Comparison of ENCODE assay signal across 8 cellular contexts in the genomic region with DNA sequence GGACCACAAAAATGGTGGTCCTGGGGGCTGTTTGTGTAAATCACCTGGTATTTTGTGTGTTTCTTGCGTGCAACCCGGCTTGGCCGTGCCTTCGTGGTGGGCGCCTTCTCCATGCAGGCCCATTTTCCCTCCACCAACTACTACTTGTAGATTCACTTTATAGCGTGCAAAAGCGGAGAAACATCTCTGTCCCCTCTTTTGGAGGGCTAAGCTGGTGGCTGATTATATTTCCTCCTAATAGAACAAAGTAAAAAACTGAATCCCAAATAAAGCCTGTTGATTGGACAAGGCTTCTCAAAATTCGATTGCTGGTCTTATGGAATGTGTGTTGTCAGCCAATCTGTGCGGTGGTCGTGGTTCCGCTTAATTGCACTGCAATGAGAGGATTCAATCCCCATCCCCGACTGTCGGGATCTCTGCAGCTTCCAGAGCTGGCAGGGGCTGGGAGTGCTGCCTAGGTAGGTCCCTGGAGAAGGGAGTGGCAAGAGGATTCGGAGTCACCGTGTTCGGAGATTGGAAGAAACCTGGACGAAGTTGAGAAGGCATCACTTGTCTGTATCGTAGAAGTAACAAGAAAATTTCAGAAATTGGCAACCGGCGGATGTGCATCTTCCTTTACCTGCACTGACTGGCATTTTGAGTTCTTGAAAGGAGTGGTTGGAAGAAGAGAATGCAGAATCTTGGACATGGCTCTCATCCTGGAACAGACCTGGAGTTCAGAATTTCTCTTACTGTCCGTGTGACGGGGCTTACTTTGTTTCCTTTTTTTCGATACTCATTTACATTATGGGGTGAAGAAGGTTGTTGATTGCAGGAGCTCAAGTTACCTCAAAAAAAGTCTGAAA. TPM values are rescaled to one million over a fixed set of nuclear protein-coding genes. Genes with fewer than 3 reads are reported as not detected.
DNase-seq lines count a peak whose midpoint lies in the region; ATAC-seq and TF ChIP-seq lines count a peak whose summit lies in the region.

No MANE protein-coding gene starts in this region.

- in situ Hi-C loops in Caki2 (cut with HindIII; ENCODE audit: low pct_unique_long_range_greater_than_20kb, low sequenced_read_pairs): no loop called here

- H3K4me3 ChIP-seq in ovary: peak overlapping the region; percentile 88

- H3K4me3 Mint-ChIP-seq in activated B cell treated with CpG ODN at 0.5 μM for 24 hours: peak overlapping the region; percentile 89

- 23 to 27% (median 25%) methylated on average over 23 of the region's 23 CpGs for WGBS in ovary, 3 donors

- peak; percentile 37 for DNase-seq in Caki2 (ENCODE audit: low read depth)
- DNase-seq in HK-2 (ENCODE audit: unreplicated experiment): peak; percentile 13
- no peak for DNase-seq in activated B cell treated with CpG ODN at 0.5 μM for 24 hours
- peak; percentile 17 for DNase-seq in foreskin melanocyte
- no peak for DNase-seq in ovary

- CTCF ChIA-PET in activated B cell treated with CpG ODN at 0.5 μM for 24 hours (lab: Charles Lee): interaction anchor here (0.7 to 1.1 kb wide), 3 partner anchors 34 to 86 kb away, joined by 3 to 5 read pairs (median 3); partner anchors contain the start of gene TOM1

- TF ChIP-seq POLR2A in ovary (IDR thresholded peaks at IDR 0.05): no peak

- intact Hi-C loops in activated B cell treated with CpG ODN at 0.5 μM for 24 hours (cut with micrococcal nuclease): no loop called here
- intact Hi-C loops in ovary (cut with DNase I): no loop called here

- no peak for TF ChIP-seq CTCF in activated B cell treated with CpG ODN at 0.5 μM for 24 hours (IDR thresholded peaks at IDR 0.05)
- TF ChIP-seq CTCF in ovary (IDR thresholded peaks at IDR 0.05): no peak

- peak overlapping the region; percentile 92 to 100 for H3K27ac ChIP-seq in ovary

- H3K36me3 Mint-ChIP-seq in activated B cell treated with CpG ODN at 0.5 μM for 24 hours (ENCODE audit: low read depth): peaks cover 15% of the 10 kb centered on the region

- H3K27me3 Mint-ChIP-seq in activated B cell treated with CpG ODN at 0.5 μM for 24 hours: no peaks in the 10 kb centered on the region

- no peaks in the 10 kb centered on the region for H3K27me3 ChIP-seq in ovary

- no peaks in the 10 kb centered on the region for H3K9me3 Mint-ChIP-seq in activated B cell treated with CpG ODN at 0.5 μM for 24 hours

- no peaks in the 10 kb centered on the region for H3K9me3 ChIP-seq in ovary

- peak overlapping the region; percentile 75 for H3K27ac Mint-ChIP-seq in activated B cell treated with CpG ODN at 0.5 μM for 24 hours

- H3K36me3 ChIP-seq in ovary: no peaks in the 10 kb centered on the region

- no peak for ATAC-seq in activated B cell treated with CpG ODN at 0.5 μM for 24 hours (ENCODE audit: low read depth)
- no peak for ATAC-seq in GM19467 (IDR thresholded peaks at IDR 0.05; ENCODE audit: unreplicated experiment)
- ATAC-seq in HG02884 (IDR thresholded peaks at IDR 0.05; ENCODE audit: unreplicated experiment): no peak
- no peak for ATAC-seq in GM19324 (IDR thresholded peaks at IDR 0.05; ENCODE audit: low FRiP score, unreplicated experiment)

- TF ChIP-seq EP300 in ovary (IDR thresholded peaks at IDR 0.05): no peak

- H3K4me1 ChIP-seq in ovary (ENCODE audit: insufficient read depth): peaks cover 3% of the 10 kb centered on the region

- POLR2A ChIA-PET in activated B cell treated with CpG ODN at 0.5 μM for 24 hours (lab: Charles Lee): interaction anchor here (0.6 to 2.2 kb wide), 7 partner anchors 9 to 152 kb away, joined by 3 to 34 read pairs (median 5); partner anchors contain the start of gene TOM1

- H3K4me1 Mint-ChIP-seq in activated B cell treated with CpG ODN at 0.5 μM for 24 hours: peaks cover 20% of the 10 kb centered on the region

RNA-seq across cellular contexts. Expression of gene HMGXB4, which starts 1.1 kb away (rescaled TPM):
- total RNA-seq in Caki2 (2014; rRNA removed; shearing (Covaris generic); ENCODE audit: low replicate concordance): 15.0 and 22.3 TPM in 2 replicates
- total RNA-seq in activated B cell treated with CpG ODN at 0.5 μM for 24 hours: 22.5 and 24.8 TPM in 2 replicates
- 10 to 100 TPM; 15.9 to 23.9 (median 20.9) TPM for total RNA-seq in ovary
- polyA plus RNA-seq in ovary: 10 to 100 TPM; 14.8 to 18.5 TPM

RNA-seq across cellular contexts. Expression of gene TOM1, which starts 41.3 kb away (rescaled TPM):
- 47.0 and 63.9 TPM in 2 replicates for total RNA-seq in Caki2 (2014; rRNA removed; shearing (Covaris generic); ENCODE audit: low replicate concordance)
- total RNA-seq in activated B cell treated with CpG ODN at 0.5 μM for 24 hours: 32.2 and 40.8 TPM in 2 replicates
- total RNA-seq in ovary: 10 to 100 TPM; 35.1 to 48.9 (median 41.9) TPM
- 10 to 100 TPM; 16.9 to 31.0 TPM for polyA plus RNA-seq in ovary

Comparison
In these comparisons a context has a peak if more than half of its experiments do, and no peak if none do; other contexts are left out.
1. DNase-seq: peak in Caki2 (single experiment), HK-2 (single experiment) and foreskin melanocyte (single experiment); none in activated B cell treated with CpG ODN at 0.5 μM for 24 hours (single experiment) and ovary (0 of 5).